20 cellular contexts compared by ENCODE assay signal in genomic region chr6:108677357-108677756, GRCh38.
DNase-seq lines count a peak whose midpoint lies in the region; ATAC-seq and TF ChIP-seq lines count a peak whose summit lies in the region.
"Had no signal": no experiment of that assay in that cellular context is flagged by ENCODE, and none has a peak within 500 bp of the region (broad histone marks: within the 10 kb centered on the region; RNA-seq: fewer than 3 reads in every experiment).

No MANE protein-coding gene starts in this region.

- ATAC-seq in upper lobe of left lung (ENCODE audit: low FRiP score in 2 of 2), result no peak
- ATAC-seq: A549 had no signal

- no peaks in the 10 kb centered on the region for H3K27me3 ChIP-seq in left ventricle myocardium inferior (ENCODE audit: low read depth)
- H3K27me3 ChIP-seq in stomach, result no peaks in the 10 kb centered on the region
- no peaks in the 10 kb centered on the region for H3K27me3 ChIP-seq in upper lobe of left lung
- H3K27me3 ChIP-seq: adrenal gland, colonic mucosa had no signal

- H3K4me3 ChIP-seq in left ventricle myocardium inferior (no peak overlapping the region), stomach (no peak overlapping the region), upper lobe of left lung (no peak overlapping the region)
- H3K4me3 ChIP-seq: A549, adrenal gland, colonic mucosa had no signal

- H3K9me3 ChIP-seq in left ventricle myocardium inferior (replicated peaks) (no peaks in the 10 kb centered on the region), stomach (no peaks in the 10 kb centered on the region), upper lobe of left lung (no peaks in the 10 kb centered on the region)
- H3K9me3 ChIP-seq: A549, adrenal gland, colonic mucosa had no signal

- WGBS in stomach, 5 donors, result 37 to 71% (median 65%) methylated on average over 3 of the region's 3 CpGs
- 83 to 87% methylated on average over 3 of the region's 3 CpGs for WGBS in upper lobe of left lung, 2 donors

- TF ChIP-seq EP300 in stomach (IDR thresholded peaks at IDR 0.05), result no peak
- TF ChIP-seq EP300 in upper lobe of left lung (IDR thresholded peaks at IDR 0.05), result no peak

- H3K27ac ChIP-seq in left ventricle myocardium inferior (replicated peaks) (peak overlapping the region; percentile 57), stomach (peak overlapping the region; percentile 35 to 65 (median 54)), upper lobe of left lung (peak overlapping the region in 2 of 4 donors; percentile 18 to 30)
- H3K27ac ChIP-seq: A549, colonic mucosa had no signal

- intact Hi-C loops in left ventricle myocardium inferior (cut with micrococcal nuclease) (loop anchor here (10.0 kb wide), 1 partner anchor 217 kb away; no protein-coding TSS in a partner anchor), stomach (cut with DNase I; ENCODE audit: low total_unique reads) (loop anchor here (10.0 kb wide), 1 partner anchor 103 kb away; no protein-coding TSS in a partner anchor)

- TF ChIP-seq POLR2A in stomach (IDR thresholded peaks at IDR 0.05), result no peak
- no peak for TF ChIP-seq POLR2A in upper lobe of left lung (IDR thresholded peaks at IDR 0.05)

- H3K36me3 ChIP-seq in left ventricle myocardium inferior, result peaks cover 6% of the 10 kb centered on the region
- H3K36me3 ChIP-seq in stomach, result peaks cover 0 to 21% (median 19%) of the 10 kb centered on the region in 4 donors
- peaks cover 0 to 16% (median 1%) of the 10 kb centered on the region in 4 donors for H3K36me3 ChIP-seq in upper lobe of left lung
- H3K36me3 ChIP-seq: adrenal gland, colonic mucosa had no signal

- H3K4me1 ChIP-seq in left ventricle myocardium inferior (peaks cover 70% of the 10 kb centered on the region), stomach (peaks cover 45 to 73% (median 65%) of the 10 kb centered on the region in 4 donors), upper lobe of left lung (peaks cover 47 to 52% (median 50%) of the 10 kb centered on the region in 4 donors)

- no peak for TF ChIP-seq CTCF in left ventricle myocardium inferior (IDR thresholded peaks at IDR 0.05; ENCODE audit: borderline replicate concordance)
- TF ChIP-seq CTCF in stomach (IDR thresholded peaks at IDR 0.05), result no peak
- no peak for TF ChIP-seq CTCF in upper lobe of left lung (IDR thresholded peaks at IDR 0.05)

- peak in 2 of 3 experiments; percentile 26 to 38 for DNase-seq in NCI-H1417 (lab: John Stamatoyannopoulos, UW)
- DNase-seq in NCI-H1417 treated with DMSO at 0.1 percent for 48 hours (lab: John Stamatoyannopoulos, UW), result no peak
- DNase-seq in NCI-H345 treated with DMSO at 0.1 percent for 48 hours (lab: John Stamatoyannopoulos, UW; ENCODE audit: unreplicated experiment), result peak; percentile 5
- no peak for DNase-seq in left ventricle myocardium inferior
- DNase-seq in stomach, result no peak
- DNase-seq in upper lobe of left lung, result no peak
- DNase-seq in activated naive CD4-positive, alpha-beta T cell (lab: John Stamatoyannopoulos, UW), result no peak
- no peak for DNase-seq in activated naive CD4-positive, alpha-beta T cell treated with anti-CD3 and anti-CD28 coated beads, Interleukin-2, amount 50 U/mL, for 16 hours
- DNase-seq: activated CD4-positive, alpha-beta T cell treated with anti-CD3 and anti-CD28 coated beads, Interleukin-2, amount 50 U/mL, for 1 hour; activated T-cell treated with anti-CD3 and anti-CD28 coated beads, Interleukin-2, amount 50 U/mL, for 48 hours; adrenal gland; colonic mucosa; GF-D8; kidney glomerular epithelial cell; NCI-H1048; NCI-H524 treated with DMSO at 0.1 percent for 48 hours; stimulated activated CD8-positive, alpha-beta memory T cell treated with anti-CD3 and anti-CD28 coated beads, Interleukin-4, amount 100 ng/mL, for 48 hours; T1000; trophoblast cell had no signal

Comparison
In these comparisons a context has a peak if more than half of its experiments do, and no peak if none do; other contexts are left out.
1. DNase-seq: peak in NCI-H1417 (2 of 3) and NCI-H345 treated with DMSO at 0.1 percent for 48 hours (single experiment); none in NCI-H1417 treated with DMSO at 0.1 percent for 48 hours (single experiment), left ventricle myocardium inferior (single experiment), stomach (single experiment), upper lobe of left lung (0 of 2), activated naive CD4-positive, alpha-beta T cell (0 of 4) and activated naive CD4-positive, alpha-beta T cell treated with anti-CD3 and anti-CD28 coated beads, Interleukin-2, amount 50 U/mL, for 16 hours (single experiment).